Comparison of ENCODE assay signal across 27 cellular contexts in the genomic region with DNA sequence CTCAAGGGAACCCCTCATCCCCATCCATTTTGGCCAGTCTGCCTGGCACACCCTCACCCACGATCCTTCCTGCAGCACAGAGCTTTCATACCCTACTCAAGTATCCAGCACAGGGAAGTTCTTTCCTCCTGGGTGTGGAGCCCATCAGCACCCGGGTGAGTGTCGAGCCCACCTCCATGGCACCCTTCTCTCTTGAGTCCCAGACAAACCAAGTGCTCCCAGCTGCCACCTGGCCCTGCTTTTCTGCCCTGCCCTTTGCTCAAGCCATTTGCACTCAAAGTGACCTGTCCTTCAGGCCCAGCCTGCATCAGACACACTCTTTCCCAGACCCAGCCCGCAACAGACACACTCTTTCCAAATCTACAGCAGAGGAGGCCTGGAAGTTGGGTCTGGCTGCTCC.
A peak's percentile ranks its signal among the peaks of the same experiment; 100 is the strongest.
DNase-seq lines count a peak whose midpoint lies in the region; ATAC-seq, FAIRE-seq and TF ChIP-seq lines count a peak whose summit lies in the region.
"Had no signal": no experiment of that assay in that cellular context is flagged by ENCODE, and none has a peak within 500 bp of the region (broad histone marks: within the 10 kb centered on the region; RNA-seq: fewer than 3 reads in every experiment).

No MANE protein-coding gene starts in this region.

- H3K4me1 ChIP-seq in right cardiac atrium (ENCODE audit: control insufficient read depth, insufficient read depth, low read length) (no peaks in the 10 kb centered on the region), kidney (ENCODE audit: control insufficient read depth in 1 of 2, insufficient read depth in 1 of 2, low read depth in 1 of 2, low read length in 2 of 2) (no peaks in the 10 kb centered on the region), esophagus muscularis mucosa (peaks cover 0 to 12% (median 0%) of the 10 kb centered on the region in 4 donors)

- H3K4me3 ChIP-seq in right cardiac atrium (ENCODE audit: low read length) (no peak overlapping the region), kidney (ENCODE audit: low read length in 2 of 2) (no peak overlapping the region), esophagus muscularis mucosa (no peak overlapping the region)
- H3K4me3 ChIP-seq: BLaER1, GM12878, K562, SK-N-MC, vagina had no signal

- no peak overlapping the region for H3K9ac ChIP-seq in kidney (ENCODE audit: low read length in 2 of 2)
- H3K9ac ChIP-seq: BLaER1 had no signal

- intact Hi-C loops in right cardiac atrium (cut with DNase I) (no loop called here), Right ventricle myocardium inferior (cut with DNase I) (no loop called here), kidney (cut with DNase I) (no loop called here), esophagus muscularis mucosa (cut with DNase I) (no loop called here)

- H3K27me3 ChIP-seq in right cardiac atrium (ENCODE audit: control insufficient read depth, insufficient read depth) = no peaks in the 10 kb centered on the region
- H3K27me3 ChIP-seq in esophagus muscularis mucosa = no peaks in the 10 kb centered on the region
- H3K27me3 ChIP-seq: BLaER1, vagina had no signal

- no peak for TF ChIP-seq CTCF in kidney (IDR thresholded peaks at IDR 0.05; ENCODE audit: borderline replicate concordance, extremely low read depth, insufficient read depth)
- TF ChIP-seq CTCF in esophagus muscularis mucosa (IDR thresholded peaks at IDR 0.05) = no peak

- FAIRE-seq in kidney (lab: Jason Lieb, UNC) = no peak
- FAIRE-seq: GM12878, HTR-8/SVneo, K562 had no signal

- H3K36me3 ChIP-seq in kidney (ENCODE audit: control insufficient read depth in 1 of 2, insufficient read depth in 2 of 2, low read length in 2 of 2) (no peaks in the 10 kb centered on the region), esophagus muscularis mucosa (no peaks in the 10 kb centered on the region)
- H3K36me3 ChIP-seq: BLaER1, vagina had no signal

- DNase-seq in right cardiac atrium (peak in 2 of 3 donors; percentile 12 to 14), Right ventricle myocardium inferior (ENCODE audit: missing footprints) (no peak), kidney (peak; percentile 65), NCI-H226 (no peak), A172 (ENCODE audit: low spot score) (no peak), esophagus muscularis mucosa (ENCODE audit: extremely low spot score) (no peak)
- peak; percentile 9 for DNase-seq in stimulated activated CD8-positive, alpha-beta memory T cell treated with anti-CD3 and anti-CD28 coated beads, Interleukin-4, amount 100 ng/mL, for 48 hours
- DNase-seq: activated CD4-positive, alpha-beta T cell treated with anti-CD3 and anti-CD28 coated beads, Interleukin-2, amount 50 U/mL, for 48 hours; activated CD4-positive, CD25-positive, alpha-beta regulatory T cell; cortex of kidney; DMS153; effector memory CD4-positive, alpha-beta T cell; H7; naive B cell; NCI-H1048; NCI-H1694; NCI-H446 treated with DMSO at 0.1 percent for 48 hours; occipital lobe; OCI-M1; stimulated activated naive CD4-positive, alpha-beta T cell had no signal

- TF ChIP-seq EP300 in esophagus muscularis mucosa (IDR thresholded peaks at IDR 0.05) = no peak

- no peaks in the 10 kb centered on the region for H3K9me3 ChIP-seq in right cardiac atrium (ENCODE audit: control insufficient read depth, low read length)
- peaks cover 2 to 7% of the 10 kb centered on the region in 2 donors for H3K9me3 ChIP-seq in kidney (ENCODE audit: control insufficient read depth in 1 of 2, low read length in 2 of 2)
- H3K9me3 ChIP-seq in esophagus muscularis mucosa = peaks cover 0 to 6% (median 0%) of the 10 kb centered on the region in 4 donors
- H3K9me3 ChIP-seq: vagina had no signal

- no peak for TF ChIP-seq POLR2A in esophagus muscularis mucosa (IDR thresholded peaks at IDR 0.05; ENCODE audit: low read depth)

- ATAC-seq in right cardiac atrium = no peak
- no peak for ATAC-seq in Right ventricle myocardium inferior
- ATAC-seq: GM12878, K562 had no signal

- WGBS in right cardiac atrium = 93% methylated on average over 4 of the region's 4 CpGs
- 92% methylated on average over 4 of the region's 4 CpGs for WGBS in esophagus muscularis mucosa

- H3K27ac ChIP-seq in right cardiac atrium (ENCODE audit: low read length) = no peak overlapping the region
- H3K27ac ChIP-seq in kidney (ENCODE audit: low read depth in 2 of 2, low read length in 2 of 2) = no peak overlapping the region
- no peak overlapping the region for H3K27ac ChIP-seq in esophagus muscularis mucosa (replicated peaks in 1 of 4)
- H3K27ac ChIP-seq: BLaER1, epithelial cell of prostate, SK-N-MC, vagina had no signal

Comparison
In these comparisons a context has a peak if more than half of its experiments do, and no peak if none do; other contexts are left out.
1. DNase-seq: peak in right cardiac atrium (2 of 3), kidney (single experiment) and stimulated activated CD8-positive, alpha-beta memory T cell treated with anti-CD3 and anti-CD28 coated beads, Interleukin-4, amount 100 ng/mL, for 48 hours (single experiment); none in Right ventricle myocardium inferior (single experiment), NCI-H226 (single experiment), A172 (single experiment) and esophagus muscularis mucosa (single experiment).